Comparison of ENCODE assay signal across 17 cellular contexts in genomic region chr1:206744683-206745082, GRCh38. TPM values are rescaled to one million over a fixed set of nuclear protein-coding genes. Genes with fewer than 3 reads are reported as not detected.
DNase-seq lines count a peak whose midpoint lies in the region; ATAC-seq, FAIRE-seq and TF ChIP-seq lines count a peak whose summit lies in the region.
"Had no signal": no experiment of that assay in that cellular context is flagged by ENCODE, and none has a peak within 500 bp of the region (broad histone marks: within the 10 kb centered on the region; RNA-seq: fewer than 3 reads in every experiment).

No MANE protein-coding gene starts in this region.

- H3K4me1 ChIP-seq in K562 (replicated peaks in 1 of 2; ENCODE audit: control insufficient read depth in 2 of 2, insufficient read depth in 2 of 2, low read length in 2 of 2) (no peaks in the 10 kb centered on the region), A673 (ENCODE audit: insufficient read depth, low read length, poor library complexity, severe bottlenecking) (no peaks in the 10 kb centered on the region), breast epithelium (no peaks in the 10 kb centered on the region)

- H3K27ac ChIP-seq in K562 (ENCODE audit: extremely low read depth, low read depth, low read length) (no peak overlapping the region), A673 (ENCODE audit: low read depth, low read length, poor library complexity, severe bottlenecking) (no peak overlapping the region), breast epithelium (no peak overlapping the region)
- H3K27ac ChIP-seq: cardiac muscle cell, transverse colon had no signal

- no peak overlapping the region for H3K4me3 ChIP-seq in K562
- H3K4me3 ChIP-seq in A673 (ENCODE audit: low read depth, low read length, poor library complexity, severe bottlenecking) = no peak overlapping the region
- H3K4me3 ChIP-seq in breast epithelium = no peak overlapping the region
- H3K4me3 ChIP-seq: cardiac muscle cell, transverse colon had no signal

- peak overlapping the region; percentile 32 for H3K27ac Mint-ChIP-seq in activated naive CD4-positive, alpha-beta T cell treated with anti-CD3 and anti-CD28 coated beads, Interleukin-2, amount 50 U/mL, for 24 hours
- no peak overlapping the region for H3K27ac Mint-ChIP-seq in activated naive CD4-positive, alpha-beta T cell treated with anti-CD3 and anti-CD28 coated beads, Interleukin-2, amount 10 ng/mL, durations not matched to agents 7 days and 5 days
- H3K27ac Mint-ChIP-seq in stimulated activated memory B cell treated with anti-CD40 and anti-IgM and Interleukin-4, amounts not matched to agents 10 μg/mL and 1 μg/mL and 100 μg/mL, for 72 hours = peak overlapping the region; percentile 10

- CTCF ChIA-PET in activated naive CD4-positive, alpha-beta T cell treated with anti-CD3 and anti-CD28 coated beads, Interleukin-2, amount 10 ng/mL, durations not matched to agents 7 days and 5 days (lab: Charles Lee) = interaction anchor here (0.9 to 1.5 kb wide), 8 partner anchors 9 to 65 kb away, joined by 3 to 5 read pairs (median 4); no protein-coding TSS in a partner anchor
- CTCF ChIA-PET in K562 (lab: Yijun Ruan, JAX; ENCODE audit: low intra/inter-chr PET ratio) = no interaction called here
- CTCF ChIA-PET in A673 (lab: Charles Lee) = no interaction called here

- H3K9me1 ChIP-seq in K562 (ENCODE audit: control insufficient read depth, insufficient read depth, low read length) = no peaks in the 10 kb centered on the region

- peak; percentile 56 for ATAC-seq in K562
- no peak for ATAC-seq in stimulated activated memory B cell treated with anti-CD40 and anti-IgM and Interleukin-4, amounts not matched to agents 10 μg/mL and 1 μg/mL and 100 μg/mL, for 72 hours

- H3K9me3 Mint-ChIP-seq in activated naive CD4-positive, alpha-beta T cell treated with anti-CD3 and anti-CD28 coated beads, Interleukin-2, amount 50 U/mL, for 24 hours = no peaks in the 10 kb centered on the region
- no peaks in the 10 kb centered on the region for H3K9me3 Mint-ChIP-seq in activated naive CD4-positive, alpha-beta T cell treated with anti-CD3 and anti-CD28 coated beads, Interleukin-2, amount 10 ng/mL, durations not matched to agents 7 days and 5 days
- no peaks in the 10 kb centered on the region for H3K9me3 Mint-ChIP-seq in stimulated activated memory B cell treated with anti-CD40 and anti-IgM and Interleukin-4, amounts not matched to agents 10 μg/mL and 1 μg/mL and 100 μg/mL, for 72 hours

- TF ChIP-seq EP300 in K562 (IDR thresholded peaks at IDR 0.05; ENCODE audit: low read length) = no peak

- TF ChIP-seq POLR2A in K562 (conservative IDR thresholded peaks at IDR 0.05) (no peak), breast epithelium (IDR thresholded peaks at IDR 0.05) (no peak)

- intact Hi-C loops in K562 (cut with micrococcal nuclease) = no loop called here
- intact Hi-C loops in A673 (cut with micrococcal nuclease; ENCODE audit: unreplicated experiment) = no loop called here
- intact Hi-C loops in breast epithelium (cut with DNase I; ENCODE audit: low total_unique reads) = no loop called here

- H3K4me3 Mint-ChIP-seq in activated naive CD4-positive, alpha-beta T cell treated with anti-CD3 and anti-CD28 coated beads, Interleukin-2, amount 50 U/mL, for 24 hours = no peak overlapping the region
- no peak overlapping the region for H3K4me3 Mint-ChIP-seq in activated naive CD4-positive, alpha-beta T cell treated with anti-CD3 and anti-CD28 coated beads, Interleukin-2, amount 10 ng/mL, durations not matched to agents 7 days and 5 days
- no peak overlapping the region for H3K4me3 Mint-ChIP-seq in stimulated activated memory B cell treated with anti-CD40 and anti-IgM and Interleukin-4, amounts not matched to agents 10 μg/mL and 1 μg/mL and 100 μg/mL, for 72 hours

- H3K9me3 ChIP-seq in K562 (replicated peaks; ENCODE audit: control insufficient read depth, insufficient read depth, low read depth, low read length) (no peaks in the 10 kb centered on the region), A673 (ENCODE audit: low read depth, low read length, poor library complexity, severe bottlenecking) (no peaks in the 10 kb centered on the region), breast epithelium (no peaks in the 10 kb centered on the region)
- H3K9me3 ChIP-seq: transverse colon had no signal

- no peak overlapping the region for H2AFZ ChIP-seq in K562 (ENCODE audit: low read depth, low read length)

- 1% methylated on average over 4 of the region's 4 CpGs for WGBS in K562 (ENCODE audit: insufficient coverage, low coverage, missing lambda C conversion rate)

- BruUV-seq in K562 (replicated peaks; lab: Mats Ljungman, UMichigan) (no TSS peak), A673 (replicated peaks; lab: Mats Ljungman, UMichigan) (no TSS peak)

- no peak for TF ChIP-seq RAD21 in K562 (CRISPR knock-in tag; conservative IDR thresholded peaks at IDR 0.05 in 1 of 2, IDR thresholded peaks at IDR 0.05 in 1 of 2)

- in situ Hi-C loops in K562 (cut with MboI) = no loop called here

- peaks cover 1% of the 10 kb centered on the region for H3K36me3 Mint-ChIP-seq in activated naive CD4-positive, alpha-beta T cell treated with anti-CD3 and anti-CD28 coated beads, Interleukin-2, amount 50 U/mL, for 24 hours
- H3K36me3 Mint-ChIP-seq in activated naive CD4-positive, alpha-beta T cell treated with anti-CD3 and anti-CD28 coated beads, Interleukin-2, amount 10 ng/mL, durations not matched to agents 7 days and 5 days = peaks cover 1% of the 10 kb centered on the region
- H3K36me3 Mint-ChIP-seq in stimulated activated memory B cell treated with anti-CD40 and anti-IgM and Interleukin-4, amounts not matched to agents 10 μg/mL and 1 μg/mL and 100 μg/mL, for 72 hours = no peaks in the 10 kb centered on the region

- no peaks in the 10 kb centered on the region for H3K27me3 Mint-ChIP-seq in activated naive CD4-positive, alpha-beta T cell treated with anti-CD3 and anti-CD28 coated beads, Interleukin-2, amount 50 U/mL, for 24 hours
- peaks cover 54% of the 10 kb centered on the region for H3K27me3 Mint-ChIP-seq in activated naive CD4-positive, alpha-beta T cell treated with anti-CD3 and anti-CD28 coated beads, Interleukin-2, amount 10 ng/mL, durations not matched to agents 7 days and 5 days
- no peaks in the 10 kb centered on the region for H3K27me3 Mint-ChIP-seq in stimulated activated memory B cell treated with anti-CD40 and anti-IgM and Interleukin-4, amounts not matched to agents 10 μg/mL and 1 μg/mL and 100 μg/mL, for 72 hours

- DNase-seq in activated naive CD4-positive, alpha-beta T cell treated with anti-CD3 and anti-CD28 coated beads, Interleukin-2, amount 10 ng/mL, durations not matched to agents 7 days and 5 days = no peak
- DNase-seq in MV-4-11 (lab: John Stamatoyannopoulos, UW) (peak; percentile 82), K562 (ENCODE audit: extremely low read depth in 1 of 4, low spot score in 3 of 4) (peak in 1 of 4 experiments; percentile 26), OCI-M1 (lab: John Stamatoyannopoulos, UW) (no peak), A673 (ENCODE audit: low spot score) (no peak), breast epithelium (ENCODE audit: low spot score in 2 of 2) (no peak)
- DNase-seq: DMS53, mesendoderm, NCI-H1105 treated with DMSO at 0.1 percent for 48 hours, transverse colon had no signal

- no peak overlapping the region for H3K9ac ChIP-seq in K562 (ENCODE audit: insufficient read depth in 1 of 2, low read depth in 2 of 2, low read length in 2 of 2)

- peaks cover 50% of the 10 kb centered on the region for H3K4me1 Mint-ChIP-seq in activated naive CD4-positive, alpha-beta T cell treated with anti-CD3 and anti-CD28 coated beads, Interleukin-2, amount 50 U/mL, for 24 hours
- H3K4me1 Mint-ChIP-seq in activated naive CD4-positive, alpha-beta T cell treated with anti-CD3 and anti-CD28 coated beads, Interleukin-2, amount 10 ng/mL, durations not matched to agents 7 days and 5 days = peaks cover 19% of the 10 kb centered on the region
- peaks cover 50% of the 10 kb centered on the region for H3K4me1 Mint-ChIP-seq in stimulated activated memory B cell treated with anti-CD40 and anti-IgM and Interleukin-4, amounts not matched to agents 10 μg/mL and 1 μg/mL and 100 μg/mL, for 72 hours

- no peak for FAIRE-seq in K562 (lab: Jason Lieb, UNC)
- FAIRE-seq: endometrium had no signal

- peaks cover 40 to 48% of the 10 kb centered on the region in 2 experiments for H3K27me3 ChIP-seq in K562 (ENCODE audit: control insufficient read depth in 2 of 2, insufficient read depth in 2 of 2, low read length in 2 of 2)
- no peaks in the 10 kb centered on the region for H3K27me3 ChIP-seq in A673 (replicated peaks; ENCODE audit: insufficient read depth, low read depth, low read length, poor library complexity)
- H3K27me3 ChIP-seq in breast epithelium = no peaks in the 10 kb centered on the region
- H3K27me3 ChIP-seq: cardiac muscle cell, transverse colon had no signal

- no peak overlapping the region for H3K4me2 ChIP-seq in K562 (ENCODE audit: insufficient read depth, low read length)

- 0 out of 2 replicates have a peak, but pooled peaks cover 6% of the 10 kb centered on the region for H4K20me1 ChIP-seq in K562 (replicated peaks; ENCODE audit: control insufficient read depth, insufficient read depth, low read length)

- TF ChIP-seq CTCF in K562 (IDR thresholded peaks at IDR 0.05 in 2 of 3, conservative IDR thresholded peaks at IDR 0.05 in 1 of 3; ENCODE audit: insufficient read depth in 2 of 3, low read depth in 1 of 3, low read length in 3 of 3) = no peak
- TF ChIP-seq CTCF in A673 (conservative IDR thresholded peaks at IDR 0.05; ENCODE audit: low read depth, low read length) = no peak
- TF ChIP-seq CTCF in breast epithelium (IDR thresholded peaks at IDR 0.05) = no peak

- H3K36me3 ChIP-seq in K562 (ENCODE audit: control insufficient read depth, insufficient read depth, low read length) = no peaks in the 10 kb centered on the region
- no peaks in the 10 kb centered on the region for H3K36me3 ChIP-seq in A673 (ENCODE audit: insufficient read depth, low read length, poor library complexity, severe bottlenecking)
- H3K36me3 ChIP-seq in breast epithelium = no peaks in the 10 kb centered on the region
- H3K36me3 ChIP-seq: cardiac muscle cell, transverse colon had no signal

- POLR2A ChIA-PET in K562 (lab: Yijun Ruan, JAX) = interaction anchor here (0.5 to 1.1 kb wide), 4 partner anchors 13 to 165 kb away, joined by 3 to 5 read pairs (median 3); no protein-coding TSS in a partner anchor
- POLR2A ChIA-PET in A673 (lab: Charles Lee; ENCODE audit: low non-redundant PET) = no interaction called here

- no peaks in the 10 kb centered on the region for H3K79me2 ChIP-seq in K562 (ENCODE audit: control insufficient read depth, insufficient read depth, low read length)

RNA-seq across cellular contexts. Expression of gene IL19, which starts 25.9 kb away (rescaled TPM):
- total RNA-seq in K562 (2011; cell fraction: chromatin; rRNA removed; ENCODE audit: low replicate concordance) = not detected in 2 replicates
- total RNA-seq in K562 (2011; cell fraction: nucleolus; rRNA removed) = not detected in 2 replicates
- not detected in 2 replicates for total RNA-seq in K562 (2011; cell fraction: nucleoplasm; rRNA removed)
- total RNA-seq in K562 (2014; rRNA removed) = not detected in 2 replicates
- not detected in 2 replicates for total RNA-seq in K562 (2014; rRNA removed; fragmentation: Illumina TruSeq; extraction: Trizol)
- total RNA-seq in K562 (2015; rRNA removed; fragmentation: Illumina TruSeq; extraction: Trizol) = not detected in 2 replicates
- not detected in 2 replicates for total RNA-seq in K562 (2021)
- not detected in 2 replicates for polyA plus RNA-seq in K562 (2011; rRNA removed)
- polyA plus RNA-seq in K562 (2011; cell fraction: cytosol; rRNA removed) = not detected in 2 replicates
- polyA plus RNA-seq in K562 (2011; cell fraction: nucleus; rRNA removed) = not detected in 2 replicates
- polyA plus RNA-seq in K562 (2012) = not detected in 2 replicates
- polyA plus RNA-seq in K562 (2014; fragmentation: Illumina TruSeq; extraction: Trizol) = not detected in 2 replicates
- polyA plus RNA-seq in K562 (2014; fragmentation: Nextera tagmentation; extraction: Ambion mirVana) = not detected
- not detected in 2 replicates for polyA plus RNA-seq in K562 (2014; rRNA removed)
- not detected in 2 replicates for polyA minus RNA-seq in K562 (2011; rRNA and poly(A)+ RNA removed)
- not detected in 2 replicates for polyA minus RNA-seq in K562 (2011; cell fraction: cytosol; rRNA and poly(A)+ RNA removed)
- not detected in 2 replicates for polyA minus RNA-seq in K562 (2011; cell fraction: nucleus; rRNA and poly(A)+ RNA removed)
- not detected in 2 replicates for total RNA-seq in A673 (2021)
- not detected for total RNA-seq in breast epithelium
- total RNA-seq: cardiac muscle cell, HT1080, OCI-LY7, osteocyte, transverse colon had no signal
- polyA plus RNA-seq: cardiac muscle cell had no signal

RNA-seq across cellular contexts. Expression of gene IL10, which starts 27.6 kb away (rescaled TPM):
- total RNA-seq in K562 (2011; cell fraction: chromatin; rRNA removed; ENCODE audit: low replicate concordance) = not detected in 2 replicates
- not detected in 2 replicates for total RNA-seq in K562 (2011; cell fraction: nucleolus; rRNA removed)
- total RNA-seq in K562 (2011; cell fraction: nucleoplasm; rRNA removed) = not detected in 2 replicates
- total RNA-seq in K562 (2014; rRNA removed) = not detected in 2 replicates
- not detected in 2 replicates for total RNA-seq in K562 (2014; rRNA removed; fragmentation: Illumina TruSeq; extraction: Trizol)
- not detected in 2 replicates for total RNA-seq in K562 (2015; rRNA removed; fragmentation: Illumina TruSeq; extraction: Trizol)
- not detected in 2 replicates for total RNA-seq in K562 (2021)
- polyA plus RNA-seq in K562 (2011; rRNA removed) = 0.05 and 0.29 TPM in 2 replicates
- 0.66 TPM in 1 of 2 replicates, not detected in the other for polyA plus RNA-seq in K562 (2011; cell fraction: cytosol; rRNA removed)
- 0.49 TPM in 1 of 2 replicates, not detected in the other for polyA plus RNA-seq in K562 (2011; cell fraction: nucleus; rRNA removed)
- polyA plus RNA-seq in K562 (2012) = 0.13 and 0.58 TPM in 2 replicates
- polyA plus RNA-seq in K562 (2014; fragmentation: Illumina TruSeq; extraction: Trizol) = not detected in 2 replicates
- not detected for polyA plus RNA-seq in K562 (2014; fragmentation: Nextera tagmentation; extraction: Ambion mirVana)
- not detected in 2 replicates for polyA plus RNA-seq in K562 (2014; rRNA removed)
- polyA minus RNA-seq in K562 (2011; rRNA and poly(A)+ RNA removed) = not detected in 2 replicates
- not detected in 2 replicates for polyA minus RNA-seq in K562 (2011; cell fraction: cytosol; rRNA and poly(A)+ RNA removed)
- polyA minus RNA-seq in K562 (2011; cell fraction: nucleus; rRNA and poly(A)+ RNA removed) = 0.89 TPM in 1 of 2 replicates, not detected in the other
- total RNA-seq in A673 (2021) = not detected in 2 replicates
- 1 to 10 TPM in 2 of 3 donors, under 1 TPM in 1; 0.98 to 5.3 (median 4.3) TPM for total RNA-seq in breast epithelium
- total RNA-seq: cardiac muscle cell, HT1080, OCI-LY7, osteocyte had no signal
- polyA plus RNA-seq: cardiac muscle cell had no signal

RNA-seq across cellular contexts. Expression of gene MAPKAPK2, which starts 60.0 kb away (rescaled TPM):
- total RNA-seq in K562 (2011; cell fraction: chromatin; rRNA removed; ENCODE audit: low replicate concordance) = 70.6 and 157 TPM in 2 replicates
- total RNA-seq in K562 (2011; cell fraction: nucleolus; rRNA removed) = 89.5 and 98.9 TPM in 2 replicates
- 74.0 and 80.4 TPM in 2 replicates for total RNA-seq in K562 (2011; cell fraction: nucleoplasm; rRNA removed)
- total RNA-seq in K562 (2014; rRNA removed) (52.1 and 57.2 TPM in 2 replicates), K562 (2014; rRNA removed; fragmentation: Illumina TruSeq; extraction: Trizol) (36.1 and 36.6 TPM in 2 replicates), K562 (2015; rRNA removed; fragmentation: Illumina TruSeq; extraction: Trizol) (33.3 and 35.6 TPM in 2 replicates), K562 (2021) (81.3 and 94.2 TPM in 2 replicates), A673 (2021) (39.2 and 41.9 TPM in 2 replicates), breast epithelium (10 to 100 TPM; 47.4 to 69.2 (median 67.2) TPM)
- polyA plus RNA-seq in K562 (2011; rRNA removed) (66.5 and 72.1 TPM in 2 replicates), K562 (2014; fragmentation: Illumina TruSeq; extraction: Trizol) (73.6 and 78.3 TPM in 2 replicates), K562 (2014; fragmentation: Nextera tagmentation; extraction: Ambion mirVana) (1 to 10 TPM in 1 of 2 experiments, under 1 TPM in 1; 0.63 to 1.3 TPM), K562 (2014; rRNA removed) (53.4 and 57.2 TPM in 2 replicates)
- polyA plus RNA-seq in K562 (2011; cell fraction: cytosol; rRNA removed) = 68.3 and 74.8 TPM in 2 replicates
- polyA plus RNA-seq in K562 (2011; cell fraction: nucleus; rRNA removed) = 140 and 167 TPM in 2 replicates
- polyA plus RNA-seq in K562 (2012) = 53.3 and 64.1 TPM in 2 replicates
- polyA minus RNA-seq in K562 (2011; rRNA and poly(A)+ RNA removed) = 48.3 and 60.9 TPM in 2 replicates
- polyA minus RNA-seq in K562 (2011; cell fraction: cytosol; rRNA and poly(A)+ RNA removed) = 37.6 and 41.0 TPM in 2 replicates
- polyA minus RNA-seq in K562 (2011; cell fraction: nucleus; rRNA and poly(A)+ RNA removed) = 30.2 and 35.1 TPM in 2 replicates
